In the genomic region with DNA sequence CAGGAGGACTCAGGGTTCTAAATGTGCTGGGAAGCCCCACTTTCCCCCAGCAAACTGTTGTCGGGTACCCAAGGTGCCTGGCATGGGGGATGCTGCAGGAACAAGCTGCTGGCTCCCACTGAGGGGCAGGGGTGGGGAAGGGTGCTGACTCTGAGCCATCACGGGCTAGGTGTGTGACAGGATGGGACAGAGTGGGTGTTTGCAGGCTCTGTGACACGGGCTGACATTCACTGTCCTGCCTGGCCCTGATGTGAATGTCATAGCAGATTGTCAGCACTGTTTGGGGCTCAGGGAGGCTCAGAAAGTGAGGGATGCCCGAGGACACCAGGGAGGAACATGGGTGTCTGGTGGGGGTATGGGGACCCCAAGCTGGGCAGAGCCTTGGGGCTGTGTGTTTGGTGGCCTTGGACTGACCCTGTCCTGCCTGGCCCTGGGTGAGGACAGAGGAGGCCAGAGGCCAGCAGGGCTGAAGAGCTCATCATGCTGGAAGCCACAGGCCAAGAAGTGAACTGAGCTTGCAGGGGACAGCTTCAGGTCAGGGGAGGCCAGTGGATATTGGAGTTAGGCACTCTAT, we compare ENCODE assay signal across 19 cellular contexts. TPM values are rescaled to one million over a fixed set of nuclear protein-coding genes. Genes with fewer than 3 reads are reported as not detected.
A peak's percentile ranks its signal among the peaks of the same experiment; 100 is the strongest.
DNase-seq lines count a peak whose midpoint lies in the region; ATAC-seq and TF ChIP-seq lines count a peak whose summit lies in the region.
"Had no signal": no experiment of that assay in that cellular context is flagged by ENCODE, and none has a peak within 500 bp of the region (broad histone marks: within the 10 kb centered on the region; RNA-seq: fewer than 3 reads in every experiment).

No MANE protein-coding gene starts in this region.

- H3K36me3 ChIP-seq in WERI-Rb-1 = no peaks in the 10 kb centered on the region
- H3K36me3 ChIP-seq in lower lobe of right lung = no peaks in the 10 kb centered on the region
- no peaks in the 10 kb centered on the region for H3K36me3 ChIP-seq in skeletal muscle tissue (ENCODE audit: control insufficient read depth in 3 of 3, insufficient read depth in 3 of 3, low read length in 3 of 3)
- no peaks in the 10 kb centered on the region for H3K36me3 ChIP-seq in ovary
- H3K36me3 ChIP-seq: BE2C, SJCRH30 had no signal

- TF ChIP-seq CTCF in WERI-Rb-1 (IDR thresholded peaks at IDR 0.05; ENCODE audit: low read depth, low read length) = no peak
- no peak for TF ChIP-seq CTCF in chondrocyte (IDR thresholded peaks at IDR 0.05)
- no peak for TF ChIP-seq CTCF in lower lobe of right lung (IDR thresholded peaks at IDR 0.05)
- no peak for TF ChIP-seq CTCF in ovary (IDR thresholded peaks at IDR 0.05)

- peaks cover 18% of the 10 kb centered on the region for H3K4me1 ChIP-seq in lower lobe of right lung
- peaks cover 90 to 98% (median 95%) of the 10 kb centered on the region in 3 donors for H3K4me1 ChIP-seq in skeletal muscle tissue (ENCODE audit: control insufficient read depth in 3 of 3, insufficient read depth in 3 of 3, low read length in 3 of 3)
- H3K4me1 ChIP-seq in ovary (ENCODE audit: insufficient read depth) = peaks cover 5% of the 10 kb centered on the region
- H3K4me1 ChIP-seq: SJCRH30 had no signal

- H3K4me3 ChIP-seq in WERI-Rb-1 (ENCODE audit: low read depth, low read length) (no peak overlapping the region), lower lobe of right lung (no peak overlapping the region), skeletal muscle tissue (ENCODE audit: low read length in 3 of 3) (peak overlapping the region in 2 of 3 donors; percentile 43 to 45), ovary (no peak overlapping the region)
- H3K4me3 ChIP-seq: hepatocyte, SJCRH30, testis had no signal

- H3K27ac Mint-ChIP-seq in chondrocyte (ENCODE audit: unreplicated experiment) = peak overlapping the region; percentile 8
- H3K27ac Mint-ChIP-seq: activated CD4-positive, alpha-beta T cell treated with anti-CD3 and anti-CD28 coated beads, Interleukin-2, amount 10 ng/mL, durations not matched to agents 7 days and 5 days; activated T-cell treated with anti-CD3 and anti-CD28 coated beads, Interleukin-2, amount 50 U/mL, for 72 hours had no signal

- H3K27me3 ChIP-seq in WERI-Rb-1 (ENCODE audit: insufficient read depth, low read depth, severe bottlenecking) (no peaks in the 10 kb centered on the region), lower lobe of right lung (ENCODE audit: low read depth) (peaks cover 5% of the 10 kb centered on the region), skeletal muscle tissue (ENCODE audit: control insufficient read depth in 3 of 3, insufficient read depth in 3 of 3, low read length in 3 of 3) (no peaks in the 10 kb centered on the region), ovary (no peaks in the 10 kb centered on the region)
- H3K27me3 ChIP-seq: BE2C, hepatocyte, testis had no signal

- WGBS in ovary, 3 donors = 82 to 95% (median 85%) methylated on average over 4 of the region's 4 CpGs

- intact Hi-C loops in lower lobe of right lung (cut with DNase I) = no loop called here
- intact Hi-C loops in ovary (cut with DNase I) = no loop called here

- H3K4me1 Mint-ChIP-seq in chondrocyte (ENCODE audit: low read depth) = peaks cover 59% of the 10 kb centered on the region

- no peak for TF ChIP-seq POLR2A in ovary (IDR thresholded peaks at IDR 0.05)

- DNase-seq in WERI-Rb-1 (peak; percentile 37), chondrocyte (ENCODE audit: low spot score) (peak; percentile 68), lower lobe of right lung (peak; percentile 10), ovary (no peak), GM03348 (ENCODE audit: low spot score) (no peak), OCI-M2 (lab: John Stamatoyannopoulos, UW; ENCODE audit: unreplicated experiment) (no peak)
- DNase-seq: activated CD4-positive, alpha-beta T cell treated with anti-CD3 and anti-CD28 coated beads, Interleukin-2, amount 10 ng/mL, durations not matched to agents 7 days and 5 days; activated T-cell treated with anti-CD3 and anti-CD28 coated beads, Interleukin-2, amount 50 U/mL, for 72 hours; DMS153; kidney glomerular epithelial cell; stimulated activated CD4-positive, alpha-beta T cell treated with anti-CD3 and anti-CD28 coated beads, Interleukin-1b, Interleukin-23, amount 100 ng/mL, for 48 hours had no signal

- H3K4me3 Mint-ChIP-seq in chondrocyte (ENCODE audit: unreplicated experiment) = no peak overlapping the region
- H3K4me3 Mint-ChIP-seq: activated CD4-positive, alpha-beta T cell treated with anti-CD3 and anti-CD28 coated beads, Interleukin-2, amount 10 ng/mL, durations not matched to agents 7 days and 5 days; activated T-cell treated with anti-CD3 and anti-CD28 coated beads, Interleukin-2, amount 50 U/mL, for 72 hours had no signal

- no peak for TF ChIP-seq EP300 in ovary (IDR thresholded peaks at IDR 0.05)

- H3K27me3 Mint-ChIP-seq in chondrocyte (ENCODE audit: low read depth) = peaks cover 4% of the 10 kb centered on the region
- H3K27me3 Mint-ChIP-seq: activated CD4-positive, alpha-beta T cell treated with anti-CD3 and anti-CD28 coated beads, Interleukin-2, amount 10 ng/mL, durations not matched to agents 7 days and 5 days had no signal

- ATAC-seq in lower lobe of right lung (no peak), GM18907 (IDR thresholded peaks at IDR 0.05; ENCODE audit: unreplicated experiment) (no peak)
- ATAC-seq: esophagus mucosa had no signal

- H3K9me3 ChIP-seq in WERI-Rb-1 (ENCODE audit: severe bottlenecking) (no peaks in the 10 kb centered on the region), lower lobe of right lung (no peaks in the 10 kb centered on the region), skeletal muscle tissue (ENCODE audit: control insufficient read depth in 3 of 3, low read length in 3 of 3) (no peaks in the 10 kb centered on the region), ovary (no peaks in the 10 kb centered on the region)
- H3K9me3 ChIP-seq: BE2C, SJCRH30, testis had no signal

- peak overlapping the region in 2 of 3 donors; percentile 52 to 81 for H3K9ac ChIP-seq in skeletal muscle tissue (ENCODE audit: low read depth in 1 of 3, low read length in 3 of 3)

- H3K27ac ChIP-seq in WERI-Rb-1 = peak overlapping the region; percentile 74
- no peak overlapping the region for H3K27ac ChIP-seq in lower lobe of right lung
- H3K27ac ChIP-seq in skeletal muscle tissue (ENCODE audit: low read depth, low read length) = peak overlapping the region; percentile 86
- no peak overlapping the region for H3K27ac ChIP-seq in ovary
- H3K27ac ChIP-seq: hepatocyte, SJCRH30, testis had no signal

- H3K36me3 Mint-ChIP-seq in chondrocyte (ENCODE audit: low read depth) = no peaks in the 10 kb centered on the region

- H3K9me3 Mint-ChIP-seq in chondrocyte (ENCODE audit: low read depth) = no peaks in the 10 kb centered on the region

RNA-seq across cellular contexts. Expression of a gene that starts 20.6 kb away (rescaled TPM):
- 0.44 to 3.3 TPM (median 2.3 TPM) in 3 replicates for total RNA-seq in chondrocyte
- 7.7 TPM for total RNA-seq in lower lobe of right lung
- total RNA-seq in skeletal muscle tissue = 4.7 TPM
- 10 to 100 TPM in 3 of 7 donors, 1 to 10 TPM in 4; 1.5 to 24.7 (median 7.1) TPM for total RNA-seq in ovary
- polyA plus RNA-seq in ovary = 1 to 10 TPM in 1 of 2 donors, under 1 TPM in 1; 0.53 to 1.0 TPM
- total RNA-seq: activated CD4-positive, alpha-beta T cell treated with anti-CD3 and anti-CD28 coated beads, Interleukin-2, amount 10 ng/mL, durations not matched to agents 7 days and 5 days; LHCN-M2; SJCRH30 had no signal

Comparison
In these comparisons a context has a peak if more than half of its experiments do, and no peak if none do; other contexts are left out.
1. DNase-seq: peak in WERI-Rb-1 (single experiment), chondrocyte (single experiment) and lower lobe of right lung (single experiment); none in ovary (0 of 5), GM03348 (single experiment) and OCI-M2 (single experiment).
2. H3K27ac ChIP-seq: peak in WERI-Rb-1 (single experiment) and skeletal muscle tissue (single experiment); none in lower lobe of right lung (single experiment) and ovary (0 of 2).
3. H3K4me3 ChIP-seq: peak in skeletal muscle tissue (2 of 3); none in WERI-Rb-1 (single experiment), lower lobe of right lung (single experiment) and ovary (single experiment).